Comparison of ENCODE assay signal across 9 cellular contexts in the genomic region with DNA sequence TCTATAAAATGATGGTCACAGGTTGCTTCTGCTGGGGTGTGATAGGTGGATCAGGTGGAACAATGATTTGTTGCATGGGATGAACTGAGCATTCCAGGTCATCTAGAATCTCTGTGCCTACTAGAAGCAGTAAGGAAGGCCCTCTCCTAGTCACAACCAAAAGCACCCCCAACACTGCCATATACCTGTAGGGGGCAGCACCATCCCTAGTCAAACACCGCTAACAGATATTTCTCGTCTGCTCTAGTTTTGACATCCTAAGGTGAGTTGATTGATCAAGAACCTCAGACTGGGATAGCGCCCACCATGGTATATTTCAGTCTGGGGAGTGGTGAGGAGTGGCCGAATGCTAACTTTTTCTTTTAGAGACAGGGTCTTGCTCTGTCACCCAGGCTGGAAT.
DNase-seq lines count a peak whose midpoint lies in the region; ATAC-seq, FAIRE-seq and TF ChIP-seq lines count a peak whose summit lies in the region.
"Had no signal": no experiment of that assay in that cellular context is flagged by ENCODE, and none has a peak within 500 bp of the region (broad histone marks: within the 10 kb centered on the region; RNA-seq: fewer than 3 reads in every experiment).

No MANE protein-coding gene starts in this region.

- ATAC-seq in GM18870 (IDR thresholded peaks at IDR 0.05; ENCODE audit: unreplicated experiment) (peak; percentile 46), GM12878 (peak; percentile 80), HG03565 (IDR thresholded peaks at IDR 0.05; ENCODE audit: unreplicated experiment) (no peak)

- H3K27ac Mint-ChIP-seq in osteocyte (ENCODE audit: unreplicated experiment): no peak overlapping the region

- CTCF ChIA-PET in AG04449 (lab: Yijun Ruan, JAX): interaction anchor here (0.7 to 1.4 kb wide), 5 partner anchors 9 to 155 kb away, joined by 3 to 5 read pairs (median 3); no protein-coding TSS in a partner anchor
- CTCF ChIA-PET in GM12878 (lab: Yijun Ruan, JAX): interaction anchor here (0.7 to 1.9 kb wide), 5 partner anchors 9 to 155 kb away, joined by 3 to 10 read pairs (median 4); no protein-coding TSS in a partner anchor

- H3K4me2 ChIP-seq in OCI-LY1 (ENCODE audit: low read length) (no peak overlapping the region), GM12878 (ENCODE audit: control insufficient read depth, insufficient read depth) (no peak overlapping the region)

- peak; percentile 20 for TF ChIP-seq CTCF in AG04449 (IDR thresholded peaks at IDR 0.05; ENCODE audit: insufficient read depth, low read length, missing control alignments)
- peak; percentile 54 for TF ChIP-seq CTCF in OCI-LY1 (IDR thresholded peaks at IDR 0.05; ENCODE audit: low read length)
- peak; percentile 44 to 53 (median 48); a peak in 5 of 6 replicates for TF ChIP-seq CTCF in GM12878 (IDR thresholded peaks at IDR 0.05 in 2 of 3, conservative IDR thresholded peaks at IDR 0.05 in 1 of 3; ENCODE audit: control insufficient read depth in 2 of 3, extremely low read depth in 1 of 3, insufficient read depth in 1 of 3, low read depth in 3 of 3, low read length in 3 of 3)
- peak; percentile 60 for TF ChIP-seq CTCF in osteocyte (IDR thresholded peaks at IDR 0.05)
- TF ChIP-seq CTCF in ovary (IDR thresholded peaks at IDR 0.05): no peak

- no peaks in the 10 kb centered on the region for H3K36me3 ChIP-seq in OCI-LY1 (ENCODE audit: insufficient read depth, low read length)
- no peaks in the 10 kb centered on the region for H3K36me3 ChIP-seq in GM12878 (ENCODE audit: control insufficient read depth in 2 of 2, insufficient read depth in 2 of 2, low read length in 1 of 2)
- no peaks in the 10 kb centered on the region for H3K36me3 ChIP-seq in ovary

- H4K20me1 ChIP-seq in OCI-LY1 (ENCODE audit: insufficient read depth, low read length) (no peaks in the 10 kb centered on the region), GM12878 (ENCODE audit: control insufficient read depth, insufficient read depth) (no peaks in the 10 kb centered on the region)

- peaks cover 6% of the 10 kb centered on the region for H3K27me3 Mint-ChIP-seq in osteocyte (ENCODE audit: unreplicated experiment)
- H3K27me3 Mint-ChIP-seq: central memory CD8-positive, alpha-beta T cell had no signal

- no peaks in the 10 kb centered on the region for H3K9me2 ChIP-seq in OCI-LY1 (ENCODE audit: low read depth, low read length)

- H3K4me1 Mint-ChIP-seq in osteocyte (ENCODE audit: unreplicated experiment): no peaks in the 10 kb centered on the region
- H3K4me1 Mint-ChIP-seq: central memory CD8-positive, alpha-beta T cell had no signal

- H3K79me2 ChIP-seq in OCI-LY1 (ENCODE audit: insufficient read depth, low read length) (no peaks in the 10 kb centered on the region), GM12878 (ENCODE audit: control insufficient read depth, insufficient read depth, low read length) (no peaks in the 10 kb centered on the region)

- TF ChIP-seq EP300 in GM12878 (IDR thresholded peaks at IDR 0.05; ENCODE audit: borderline replicate concordance in 1 of 2, control insufficient read depth in 1 of 2, low read depth in 2 of 2, low read length in 2 of 2) (no peak), ovary (IDR thresholded peaks at IDR 0.05) (no peak)

- no peak overlapping the region for H3K4me3 Mint-ChIP-seq in osteocyte (ENCODE audit: unreplicated experiment)
- H3K4me3 Mint-ChIP-seq: central memory CD8-positive, alpha-beta T cell had no signal

- TF ChIP-seq RAD21 in GM12878 (IDR thresholded peaks at IDR 0.05; ENCODE audit: insufficient read depth, low read depth, low read length): peak; percentile 62

- H3K9me3 ChIP-seq in OCI-LY1 (ENCODE audit: low read length) (no peaks in the 10 kb centered on the region), GM12878 (replicated peaks; ENCODE audit: control insufficient read depth, insufficient read depth, low read length) (no peaks in the 10 kb centered on the region; the same call in 2 of the 3 replicates), ovary (no peaks in the 10 kb centered on the region)

- FAIRE-seq in GM12878 (lab: Jason Lieb, UNC): no peak

- no TSS peak for BruUV-seq in GM12878 (replicated peaks; lab: Mats Ljungman, UMichigan)

- H3K9ac ChIP-seq in OCI-LY1 (ENCODE audit: low read length) (no peak overlapping the region), GM12878 (ENCODE audit: control insufficient read depth, insufficient read depth, low read length) (no peak overlapping the region)

- H2AFZ ChIP-seq in OCI-LY1 (ENCODE audit: low read length) (no peak overlapping the region), GM12878 (ENCODE audit: control insufficient read depth, low read depth, low read length) (no peak overlapping the region)

- H3K4me1 ChIP-seq in OCI-LY1 (ENCODE audit: insufficient read depth, low read length, severe bottlenecking) (no peaks in the 10 kb centered on the region), GM12878 (ENCODE audit: control insufficient read depth, insufficient read depth, low read length) (no peaks in the 10 kb centered on the region), ovary (ENCODE audit: insufficient read depth) (no peaks in the 10 kb centered on the region)

- in situ Hi-C loops in GM12878 (cut with MboI): no loop called here

- RAD21 ChIA-PET in GM12878 (lab: Charles Lee; ENCODE audit: unreplicated experiment): no interaction called here

- no peaks in the 10 kb centered on the region for H3K36me3 Mint-ChIP-seq in osteocyte (ENCODE audit: unreplicated experiment)

- no peak overlapping the region for H3K27ac ChIP-seq in OCI-LY1 (ENCODE audit: low read depth, low read length, poor library complexity, severe bottlenecking)
- H3K27ac ChIP-seq in GM12878 (ENCODE audit: control insufficient read depth, insufficient read depth): no peak overlapping the region
- no peak overlapping the region for H3K27ac ChIP-seq in ovary

- intact Hi-C loops in GM12878 (cut with micrococcal nuclease; ENCODE audit: unreplicated experiment) (loop anchor here (1.0 kb wide), 2 partner anchors 56 to 155 kb away; no protein-coding TSS in a partner anchor), ovary (cut with DNase I) (no loop called here)

- SMC1A ChIA-PET in GM12878 (lab: Charles Lee; ENCODE audit: uncharacterized antibody, unreplicated experiment): interaction anchor here (0.6 to 1.2 kb wide), 4 partner anchors 10 to 1721 kb away, joined by 3 to 6 read pairs (median 3); no protein-coding TSS in a partner anchor

- H3K4me3 ChIP-seq in AG04449 (ENCODE audit: low read depth, low read length) (no peak overlapping the region), OCI-LY1 (ENCODE audit: low read depth, low read length, poor library complexity, severe bottlenecking) (no peak overlapping the region), GM12878 (no peak overlapping the region), ovary (no peak overlapping the region)

- H3F3A ChIP-seq in OCI-LY1 (ENCODE audit: insufficient read depth, low read length): no peaks in the 10 kb centered on the region

- POLR2A ChIA-PET in AG04449 (lab: Yijun Ruan, JAX) (no interaction called here), GM12878 (lab: Charles Lee) (no interaction called here)

- no peaks in the 10 kb centered on the region for H3K27me3 ChIP-seq in OCI-LY1 (ENCODE audit: insufficient read depth, low read length)
- H3K27me3 ChIP-seq in GM12878 (replicated peaks in 1 of 2; ENCODE audit: control insufficient read depth in 2 of 2, insufficient read depth in 2 of 2, low read length in 1 of 2): no peaks in the 10 kb centered on the region
- H3K27me3 ChIP-seq in ovary: no peaks in the 10 kb centered on the region

- no peak for DNase-seq in AG04449 (ENCODE audit: low read depth, low spot score)
- DNase-seq in GM12878 (ENCODE audit: low read depth, low spot score): no peak
- no peak for DNase-seq in osteocyte (ENCODE audit: extremely low spot score, unreplicated experiment)
- DNase-seq in activated gamma-delta T cell treated with Interleukin-2 at 50 U/mL for 16 hours: no peak
- DNase-seq in ovary: no peak

- TF ChIP-seq POLR2A in GM12878 (IDR thresholded peaks at IDR 0.05; ENCODE audit: low read depth, low read length) (no peak), ovary (IDR thresholded peaks at IDR 0.05) (no peak)

- no peaks in the 10 kb centered on the region for H3K9me3 Mint-ChIP-seq in osteocyte (ENCODE audit: unreplicated experiment)
- H3K9me3 Mint-ChIP-seq: central memory CD8-positive, alpha-beta T cell had no signal

- WGBS in GM12878 (ENCODE audit: insufficient coverage, insufficient replicate concordance, low lambda C conversion rate, missing lambda C conversion rate): 37% methylated on average over 4 of the region's 4 CpGs
- WGBS in ovary, 3 donors: 62 to 76% (median 63%) methylated on average over 4 of the region's 4 CpGs

TF ChIP-seq in GM12878, 131 proteins besides CTCF, POLR2A, EP300 and RAD21:
- peak; percentile 20; the same call in 1 of the 2 replicates for TF ChIP-seq SMC3 (IDR thresholded peaks at IDR 0.05; ENCODE audit: borderline replicate concordance, low read length)
- no peak for TF ChIP-seq CEBPB (IDR thresholded peaks at IDR 0.05; ENCODE audit: borderline replicate concordance in 1 of 2, low read depth in 2 of 2, low read length in 2 of 2)

Comparison
In these comparisons a context has a peak if more than half of its experiments do, and no peak if none do; other contexts are left out.
1. CTCF ChIP-seq: peak in AG04449 (single experiment), OCI-LY1 (single experiment), GM12878 (3 of 3) and osteocyte (single experiment); none in ovary (0 of 3).